34 cellular contexts compared by ENCODE assay signal in the genomic region with DNA sequence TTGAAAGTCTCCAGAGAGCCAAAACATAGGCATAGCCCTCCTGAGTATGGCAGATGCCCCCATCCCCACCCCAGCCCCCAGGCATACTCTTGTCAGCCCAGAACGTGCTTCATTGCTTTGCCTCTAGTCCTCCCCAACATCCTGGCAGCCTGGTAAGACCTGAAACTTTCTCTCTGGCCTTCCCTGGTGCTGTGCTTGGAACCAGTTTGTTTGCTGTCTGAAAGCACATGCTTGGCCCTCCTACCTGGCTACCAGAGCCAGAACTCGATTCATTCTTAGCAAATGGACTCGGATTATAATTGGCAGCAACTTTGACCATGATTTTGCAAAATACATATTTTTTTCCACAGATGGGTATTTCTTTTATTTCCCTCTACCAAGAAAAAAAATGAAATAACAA.
"Had no signal": no experiment of that assay in that cellular context is flagged by ENCODE, and none has a peak within 500 bp of the region (broad histone marks: within the 10 kb centered on the region; RNA-seq: fewer than 3 reads in every experiment).

No MANE protein-coding gene starts in this region.

- H3K27ac ChIP-seq: KMS-11 had no signal

- H3K36me3 ChIP-seq: MG63 had no signal

- H3K4me2 ChIP-seq: KMS-11 had no signal

- H3K4me3 ChIP-seq: MG63 had no signal

- H3K9ac ChIP-seq: KMS-11 had no signal

- DNase-seq: Karpas-422, Kasumi-1, KG1, MG63, MM.1S, MV-4-11, NCI-H1048, NCI-H1092, NCI-H1092 treated with DMSO at 0.1 percent for 48 hours, NCI-H1105, NCI-H1105 treated with DMSO at 0.1 percent for 48 hours, NCI-H1417, NCI-H1417 treated with DMSO at 0.1 percent for 48 hours, NCI-H1436, NCI-H1436 treated with DMSO at 0.1 percent for 48 hours, NCI-H146, NCI-H1694, NCI-H1694 treated with DMSO at 0.1 percent for 48 hours, NCI-H187, NCI-H187 treated with DMSO at 0.1 percent for 48 hours, NCI-H1930, NCI-H2029, NCI-H2029 treated with DMSO at 0.1 percent for 48 hours, NCI-H2081, NCI-H2081 treated with DMSO at 0.1 percent for 48 hours, NCI-H2107, NCI-H2171, NCI-H2171 treated with DMSO at 0.1 percent for 48 hours, NCI-H2227 treated with DMSO at 0.1 percent for 48 hours, NCI-H226, NCI-H345, NCI-H446, NCI-H446 treated with DMSO at 0.1 percent for 48 hours had no signal

- H3K9me3 ChIP-seq: MG63 had no signal
